ENCODE assay signal across 27 cellular contexts in genomic region chr1:212446333-212446732, GRCh38.
"Had no signal": no experiment of that assay in that cellular context is flagged by ENCODE, and none has a peak within 500 bp of the region (broad histone marks: within the 10 kb centered on the region; RNA-seq: fewer than 3 reads in every experiment).

No MANE protein-coding gene starts in this region.

- ATAC-seq: stimulated activated effector memory CD8-positive, alpha-beta T cell treated with anti-CD3 and anti-CD28 coated beads, Interleukin-12 subunit alpha, Interleukin-12 subunit beta, amount 100 ng/mL, for 72 hours; stimulated activated memory B cell treated with anti-CD40 and anti-IgM and Interleukin-4, amounts not matched to agents 10 μg/mL and 1 μg/mL and 100 μg/mL, for 72 hours; stimulated activated naive B cell treated with anti-CD40 and anti-IgM and Interleukin-4, amounts not matched to agents 10 μg/mL and 1 μg/mL and 100 μg/mL, for 72 hours; stimulated activated naive CD8-positive, alpha-beta T cell treated with anti-CD3 and anti-CD28 coated beads, Interleukin-15, amount 100 ng/mL, for 72 hours; stimulated activated naive CD8-positive, alpha-beta T cell treated with anti-CD3 and anti-CD28 coated beads, Interleukin-15, Interleukin-2, amounts not matched to agents 100 U/mL and 50 U/mL, for 24 hours; upper lobe of right lung had no signal

- H3K9me3 Mint-ChIP-seq: stimulated activated effector memory CD8-positive, alpha-beta T cell treated with anti-CD3 and anti-CD28 coated beads, Interleukin-12 subunit alpha, Interleukin-12 subunit beta, amount 100 ng/mL, for 72 hours; stimulated activated memory B cell treated with anti-CD40 and anti-IgM and Interleukin-4, amounts not matched to agents 10 μg/mL and 1 μg/mL and 100 μg/mL, for 72 hours; stimulated activated naive B cell treated with anti-CD40 and anti-IgM and Interleukin-4, amounts not matched to agents 10 μg/mL and 1 μg/mL and 100 μg/mL, for 72 hours; stimulated activated naive CD8-positive, alpha-beta T cell treated with anti-CD3 and anti-CD28 coated beads, Interleukin-15, amount 100 ng/mL, for 72 hours; stimulated activated naive CD8-positive, alpha-beta T cell treated with anti-CD3 and anti-CD28 coated beads, Interleukin-15, Interleukin-2, amounts not matched to agents 100 ng/mL and 50 ng/mL, for 24 hours; type B pancreatic cell had no signal

- H3K27ac Mint-ChIP-seq: stimulated activated effector memory CD8-positive, alpha-beta T cell treated with anti-CD3 and anti-CD28 coated beads, Interleukin-12 subunit alpha, Interleukin-12 subunit beta, amount 100 ng/mL, for 72 hours; stimulated activated memory B cell treated with anti-CD40 and anti-IgM and Interleukin-4, amounts not matched to agents 10 μg/mL and 1 μg/mL and 100 μg/mL, for 72 hours; stimulated activated naive CD8-positive, alpha-beta T cell treated with anti-CD3 and anti-CD28 coated beads, Interleukin-15, amount 100 ng/mL, for 72 hours; stimulated activated naive CD8-positive, alpha-beta T cell treated with anti-CD3 and anti-CD28 coated beads, Interleukin-15, Interleukin-2, amounts not matched to agents 100 ng/mL and 50 ng/mL, for 24 hours; type B pancreatic cell had no signal

- H3K27ac ChIP-seq: stomach, suprapubic skin, testis, thoracic aorta, thyroid gland, tibial artery, tibial nerve, transverse colon, upper lobe of left lung, upper lobe of right lung, uterus, vagina had no signal

- H3K36me3 ChIP-seq: thyroid gland, uterus had no signal

- H3K9me3 ChIP-seq: stomach, suprapubic skin, testis, thoracic aorta, thyroid gland, tibial artery, tibial nerve, transverse colon, upper lobe of left lung, upper lobe of right lung, uterus, vagina had no signal

- H3K4me3 ChIP-seq: stomach, suprapubic skin, testis, thoracic aorta, thyroid gland, tibial artery, tibial nerve, transverse colon, upper lobe of left lung, upper lobe of right lung, uterus, vagina had no signal

- DNase-seq: stimulated activated CD4-positive, alpha-beta T cell treated with anti-CD3 and anti-CD28 coated beads, Interleukin-2, amount 100 ng/mL, for 48 hours; stimulated activated CD4-positive, alpha-beta T cell treated with anti-CD3 and anti-CD28 coated beads, Interleukin-4, amount 100 ng/mL, for 1 hour; stimulated activated CD4-positive, alpha-beta T cell treated with anti-CD3 and anti-CD28 coated beads, Interleukin-4, amount 100 ng/mL, for 24 hours; stimulated activated CD8-positive, alpha-beta memory T cell treated with anti-CD3 and anti-CD28 coated beads, Interleukin-4, amount 100 ng/mL, for 48 hours; stimulated activated naive B cell treated with anti-CD40 and anti-IgM and Interleukin-4, amounts not matched to agents 10 μg/mL and 1 μg/mL and 100 μg/mL, for 72 hours; stimulated activated naive CD4-positive, alpha-beta T cell; stimulated activated naive CD4-positive, alpha-beta T cell treated with Interleukin-2 at 50 U/mL for 16 hours; stimulated activated naive CD8-positive, alpha-beta T cell treated with anti-CD3 and anti-CD28 coated beads, Interleukin-15, amount 100 ng/mL, for 72 hours; stimulated activated naive CD8-positive, alpha-beta T cell treated with anti-CD3 and anti-CD28 coated beads, Interleukin-15, Interleukin-2, amounts not matched to agents 100 U/mL and 50 U/mL, for 24 hours; stomach; substantia nigra; testis; thyroid gland; tibial artery; transverse colon; trophoblast cell; upper lobe of left lung; upper lobe of right lung; uterus had no signal

- H3K36me3 Mint-ChIP-seq: type B pancreatic cell had no signal

- H3K27me3 ChIP-seq: stomach, suprapubic skin, testis, thyroid gland, tibial artery, tibial nerve, transverse colon, upper lobe of left lung, upper lobe of right lung, uterus, vagina had no signal

- H3K4me1 ChIP-seq: stomach, suprapubic skin, testis, thyroid gland, tibial nerve, transverse colon, upper lobe of left lung, upper lobe of right lung, uterus, vagina had no signal
